18 cellular contexts compared by ENCODE assay signal in genomic region chr1:230857822-230858221, GRCh38. TPM values are rescaled to one million over a fixed set of nuclear protein-coding genes. Genes with fewer than 3 reads are reported as not detected.
DNase-seq lines count a peak whose midpoint lies in the region; ATAC-seq and TF ChIP-seq lines count a peak whose summit lies in the region.
"Had no signal": no experiment of that assay in that cellular context is flagged by ENCODE, and none has a peak within 500 bp of the region (broad histone marks: within the 10 kb centered on the region; RNA-seq: fewer than 3 reads in every experiment).

No MANE protein-coding gene starts in this region.

- ATAC-seq in body of pancreas = no peak
- no peak for ATAC-seq in gastrocnemius medialis
- no peak for ATAC-seq in HG03565 (IDR thresholded peaks at IDR 0.05; ENCODE audit: unreplicated experiment)
- ATAC-seq in HG02588 (IDR thresholded peaks at IDR 0.05; ENCODE audit: unreplicated experiment) = no peak
- no peak for ATAC-seq in GM19467 (IDR thresholded peaks at IDR 0.05; ENCODE audit: unreplicated experiment)
- ATAC-seq in GM21526 (IDR thresholded peaks at IDR 0.05; ENCODE audit: low FRiP score, unreplicated experiment) = no peak
- ATAC-seq: activated T-cell treated with anti-CD3 and anti-CD28 coated beads, Interleukin-2, amount 50 U/mL, for 72 hours had no signal

- H3K4me1 ChIP-seq in body of pancreas (peaks cover 46% of the 10 kb centered on the region), gastrocnemius medialis (peaks cover 84 to 86% of the 10 kb centered on the region in 2 donors)

- DNase-seq in Caki2 (ENCODE audit: low read depth) (peak; percentile 73), body of pancreas (no peak), gastrocnemius medialis (no peak)
- DNase-seq: activated CD4-positive, alpha-beta T cell treated with anti-CD3 and anti-CD28 coated beads, Interleukin-2, amount 10 ng/mL, durations not matched to agents 24 days and 14 days; activated T-cell treated with anti-CD3 and anti-CD28 coated beads, Interleukin-2, amount 50 U/mL, for 72 hours; AML-193; DMS53; kidney; MM.1S; NCI-H2029; nephron progenitor cell; Right ventricle myocardium superior; T1000 had no signal

- 64 to 81% methylated on average over 1 of the region's 1 CpG for WGBS in body of pancreas, 2 donors

- intact Hi-C loops in body of pancreas (cut with DNase I) = no loop called here
- intact Hi-C loops in gastrocnemius medialis (cut with DNase I; ENCODE audit: low total_unique reads) = no loop called here

- TF ChIP-seq POLR2A in body of pancreas (IDR thresholded peaks at IDR 0.05) = no peak
- no peak for TF ChIP-seq POLR2A in gastrocnemius medialis (IDR thresholded peaks at IDR 0.05)

- no peak for TF ChIP-seq CTCF in body of pancreas (IDR thresholded peaks at IDR 0.05)
- no peak for TF ChIP-seq CTCF in gastrocnemius medialis (IDR thresholded peaks at IDR 0.05 in 4 of 5, conservative IDR thresholded peaks at IDR 0.05 in 1 of 5)

- H3K27ac ChIP-seq in body of pancreas (peak overlapping the region in 3 of 4 donors; percentile 37 to 73 (median 51)), layer of hippocampus (ENCODE audit: low read depth, low read length) (peak overlapping the region; percentile 90), gastrocnemius medialis (peak overlapping the region in 3 of 4 donors; percentile 16 to 35 (median 28))

- H3K27me3 ChIP-seq in body of pancreas (no peaks in the 10 kb centered on the region), layer of hippocampus (ENCODE audit: control insufficient read depth, insufficient read depth, low read length) (no peaks in the 10 kb centered on the region), gastrocnemius medialis (no peaks in the 10 kb centered on the region)

- peaks cover 0 to 6% (median 0%) of the 10 kb centered on the region in 3 donors for H3K9me3 ChIP-seq in body of pancreas
- H3K9me3 ChIP-seq in gastrocnemius medialis = no peaks in the 10 kb centered on the region

- H3K4me3 ChIP-seq in body of pancreas = no peak overlapping the region
- no peak overlapping the region for H3K4me3 ChIP-seq in gastrocnemius medialis

- in situ Hi-C loops in Caki2 (cut with HindIII; ENCODE audit: low pct_unique_long_range_greater_than_20kb, low sequenced_read_pairs) (no loop called here), gastrocnemius medialis (cut with MboI; ENCODE audit: low sequenced_read_pairs in 4 of 4) (no loop called here)

- peaks cover 0 to 1% of the 10 kb centered on the region in 2 donors for H3K36me3 ChIP-seq in body of pancreas (replicated peaks in 1 of 2; ENCODE audit: insufficient read depth in 1 of 2, low read depth in 2 of 2)
- H3K36me3 ChIP-seq in gastrocnemius medialis = peaks cover 0 to 5% of the 10 kb centered on the region in 2 donors

RNA-seq across cellular contexts. Expression of gene C1orf198, which starts 10.5 kb away (rescaled TPM):
- total RNA-seq in Caki2 (2014; rRNA removed; shearing (Covaris generic); ENCODE audit: low replicate concordance) = 71.2 and 87.1 TPM in 2 replicates
- 10 to 100 TPM; 29.0 to 66.7 TPM for total RNA-seq in body of pancreas
- 100 to 1,000 TPM; 281 to 590 (median 339) TPM for total RNA-seq in gastrocnemius medialis

Comparison
In these comparisons a context has a peak if more than half of its experiments do, and no peak if none do; other contexts are left out.
1. H3K27ac ChIP-seq: peak in every context shown above with its lines; median percentile 90 in layer of hippocampus; 51 in body of pancreas; 28 in gastrocnemius medialis.